In genomic region chr10:129838794-129839193, GRCh38 we compare ENCODE assay signal across 9 cellular contexts.
"Had no signal": no experiment of that assay in that cellular context is flagged by ENCODE, and none has a peak within 500 bp of the region (broad histone marks: within the 10 kb centered on the region; RNA-seq: fewer than 3 reads in every experiment).

No MANE protein-coding gene starts in this region.

- H3K27ac ChIP-seq: GM23248 had no signal

- H3K4me3 Mint-ChIP-seq: GM23338, H9, HFFc6 had no signal

- H3K4me1 Mint-ChIP-seq: GM23338, H9 had no signal

- H3K4me3 ChIP-seq: GM23248, GM23338, HAP-1 had no signal

- H3K9me3 Mint-ChIP-seq: GM23338, H9 had no signal

- DNase-seq: GM23248, GOT3, H7, H9, HCEC 1CT, HFFc6 had no signal

- ATAC-seq: GM23338, HCT116 had no signal

- H3K9me3 ChIP-seq: HAP-1 had no signal

- H3K27ac Mint-ChIP-seq: GM23338, HFFc6 had no signal
